In the genomic region with DNA sequence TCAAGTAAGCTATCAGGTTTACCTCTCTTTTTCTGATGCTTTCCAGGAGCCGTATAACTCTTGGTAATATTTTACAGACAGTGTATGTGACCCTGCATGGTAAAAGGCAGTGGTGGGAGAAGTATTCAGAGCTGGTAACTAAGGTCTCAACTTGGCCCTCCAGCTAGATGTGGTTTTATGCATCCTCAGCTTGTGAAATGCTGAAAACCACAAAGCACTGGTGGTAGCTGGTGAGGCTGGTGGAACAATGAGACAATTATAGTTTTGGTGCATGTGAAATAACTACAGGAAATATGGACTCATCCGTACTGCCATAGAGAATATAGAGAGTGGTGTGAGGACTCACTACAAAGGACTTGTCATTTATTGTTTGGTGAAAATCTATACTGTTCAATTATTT, we compare ENCODE assay signal across 18 cellular contexts.
DNase-seq lines count a peak whose midpoint lies in the region; ATAC-seq and TF ChIP-seq lines count a peak whose summit lies in the region.
"Had no signal": no experiment of that assay in that cellular context is flagged by ENCODE, and none has a peak within 500 bp of the region (broad histone marks: within the 10 kb centered on the region; RNA-seq: fewer than 3 reads in every experiment).

No MANE protein-coding gene starts in this region.

- no peaks in the 10 kb centered on the region for H3K27me3 Mint-ChIP-seq in CD4-positive, alpha-beta memory T cell
- no peaks in the 10 kb centered on the region for H3K27me3 Mint-ChIP-seq in activated T-helper 17 cell treated with anti-CD3 and anti-CD28 coated beads, Interleukin-2, amount 50 U/mL, for 72 hours
- H3K27me3 Mint-ChIP-seq: B cell; naive thymus-derived CD8-positive, alpha-beta T cell had no signal

- no peaks in the 10 kb centered on the region for H3K9me3 ChIP-seq in MM.1S (replicated peaks; ENCODE audit: insufficient read depth, low read length)
- no peaks in the 10 kb centered on the region for H3K9me3 ChIP-seq in CD4-positive, alpha-beta memory T cell (ENCODE audit: control insufficient read depth in 1 of 2, low read length in 2 of 2)
- H3K9me3 ChIP-seq: body of pancreas, SJSA1 had no signal

- peaks cover 0 to 14% (median 3%) of the 10 kb centered on the region in 8 donors for H3K9me3 Mint-ChIP-seq in CD4-positive, alpha-beta memory T cell
- H3K9me3 Mint-ChIP-seq in activated T-helper 17 cell treated with anti-CD3 and anti-CD28 coated beads, Interleukin-2, amount 50 U/mL, for 72 hours = peaks cover 8% of the 10 kb centered on the region

- ATAC-seq in GM18858 (IDR thresholded peaks at IDR 0.05; ENCODE audit: unreplicated experiment) = peak; percentile 40
- no peak for ATAC-seq in activated T-helper 17 cell treated with anti-CD3 and anti-CD28 coated beads, Interleukin-2, amount 50 U/mL, for 72 hours (replicated peaks)
- ATAC-seq: body of pancreas; left ventricle myocardium superior; naive thymus-derived CD8-positive, alpha-beta T cell had no signal

- intact Hi-C loops in CD4-positive, alpha-beta memory T cell (cut with micrococcal nuclease) = no loop called here

- no peaks in the 10 kb centered on the region for H3K36me3 Mint-ChIP-seq in CD4-positive, alpha-beta memory T cell
- no peaks in the 10 kb centered on the region for H3K36me3 Mint-ChIP-seq in activated T-helper 17 cell treated with anti-CD3 and anti-CD28 coated beads, Interleukin-2, amount 50 U/mL, for 72 hours (ENCODE audit: low read depth)
- H3K36me3 Mint-ChIP-seq: naive thymus-derived CD8-positive, alpha-beta T cell had no signal

- peak overlapping the region; percentile 17; the same call in 1 of the 2 replicates for H3K4me2 ChIP-seq in MM.1S (ENCODE audit: low read depth, low read length)

- H4K20me1 ChIP-seq in MM.1S (ENCODE audit: insufficient read depth, low read length) = no peaks in the 10 kb centered on the region

- no peak overlapping the region for H3K27ac ChIP-seq in MM.1S (ENCODE audit: low read length)
- H3K27ac ChIP-seq in CD4-positive, alpha-beta memory T cell (ENCODE audit: low read depth, low read length) = no peak overlapping the region
- H3K27ac ChIP-seq: body of pancreas, SJSA1 had no signal

- H3K4me1 ChIP-seq in MM.1S (ENCODE audit: low read length) = peaks cover 8% of the 10 kb centered on the region
- H3K4me1 ChIP-seq in CD4-positive, alpha-beta memory T cell (ENCODE audit: insufficient read depth, low read length) = no peaks in the 10 kb centered on the region
- H3K4me1 ChIP-seq: body of pancreas, SJSA1 had no signal

- CTCF ChIA-PET in CD4-positive, alpha-beta memory T cell (lab: Charles Lee; ENCODE audit: partially characterized antibody) = no interaction called here

- TF ChIP-seq CTCF in MM.1S (IDR thresholded peaks at IDR 0.05; ENCODE audit: low read length) (no peak), kidney epithelial cell (IDR thresholded peaks at IDR 0.05; ENCODE audit: insufficient read depth, low read length, poor library complexity, severe bottlenecking) (no peak)

- no peaks in the 10 kb centered on the region for H3K9me2 ChIP-seq in MM.1S (replicated peaks; ENCODE audit: insufficient read depth, low read length)

- no peaks in the 10 kb centered on the region for H3K4me1 Mint-ChIP-seq in CD4-positive, alpha-beta memory T cell
- H3K4me1 Mint-ChIP-seq in activated T-helper 17 cell treated with anti-CD3 and anti-CD28 coated beads, Interleukin-2, amount 50 U/mL, for 72 hours = no peaks in the 10 kb centered on the region
- H3K4me1 Mint-ChIP-seq: B cell; naive thymus-derived CD8-positive, alpha-beta T cell had no signal

- no peaks in the 10 kb centered on the region for H3F3A ChIP-seq in MM.1S (ENCODE audit: insufficient read depth, low read length)

- no peak overlapping the region for H3K4me3 Mint-ChIP-seq in CD4-positive, alpha-beta memory T cell
- H3K4me3 Mint-ChIP-seq in activated T-helper 17 cell treated with anti-CD3 and anti-CD28 coated beads, Interleukin-2, amount 50 U/mL, for 72 hours = no peak overlapping the region
- H3K4me3 Mint-ChIP-seq: B cell; naive thymus-derived CD8-positive, alpha-beta T cell had no signal

- H2AFZ ChIP-seq in MM.1S (ENCODE audit: low read length) = no peak overlapping the region

- H3K79me2 ChIP-seq in MM.1S (ENCODE audit: low read length) = no peaks in the 10 kb centered on the region

- peak; percentile 87 for DNase-seq in MM.1S
- DNase-seq in SKM-1 (lab: John Stamatoyannopoulos, UW; ENCODE audit: unreplicated experiment) = peak; percentile 21
- DNase-seq in kidney epithelial cell (ENCODE audit: low read depth) = peak; percentile 85
- DNase-seq in NCI-H510A treated with DMSO at 0.1 percent for 48 hours (lab: John Stamatoyannopoulos, UW) = no peak
- DNase-seq in CD4-positive, alpha-beta memory T cell = no peak
- DNase-seq in HCEC 1CT = no peak
- DNase-seq: activated effector memory CD4-positive, alpha-beta T cell treated with anti-CD3 and anti-CD28 coated beads, Interleukin-2, amount 50 U/mL, for 16 hours; body of pancreas; DMS79 treated with DMSO at 0.1 percent for 48 hours; hippocampal formation; left ventricle myocardium superior; naive thymus-derived CD8-positive, alpha-beta T cell; NCI-H1930; NCI-H69 had no signal

- H3K27ac Mint-ChIP-seq in CD4-positive, alpha-beta memory T cell = no peak overlapping the region
- no peak overlapping the region for H3K27ac Mint-ChIP-seq in activated T-helper 17 cell treated with anti-CD3 and anti-CD28 coated beads, Interleukin-2, amount 50 U/mL, for 72 hours
- H3K27ac Mint-ChIP-seq: B cell; naive thymus-derived CD8-positive, alpha-beta T cell had no signal

- H3K4me3 ChIP-seq in MM.1S (ENCODE audit: low read length) (no peak overlapping the region), kidney epithelial cell (ENCODE audit: low read depth, low read length) (no peak overlapping the region)
- no peak overlapping the region for H3K4me3 ChIP-seq in CD4-positive, alpha-beta memory T cell (ENCODE audit: low read length in 2 of 2)
- H3K4me3 ChIP-seq: body of pancreas, SJSA1 had no signal

- H3K36me3 ChIP-seq in MM.1S (replicated peaks; ENCODE audit: insufficient read depth, low read length) (no peaks in the 10 kb centered on the region), kidney epithelial cell (ENCODE audit: control insufficient read depth, insufficient read depth, low read length) (no peaks in the 10 kb centered on the region)
- H3K36me3 ChIP-seq in CD4-positive, alpha-beta memory T cell (ENCODE audit: insufficient read depth, low read length) = no peaks in the 10 kb centered on the region
- H3K36me3 ChIP-seq: SJSA1 had no signal

- no peak overlapping the region for H3K9ac ChIP-seq in MM.1S (ENCODE audit: low read length)

- POLR2A ChIA-PET in CD4-positive, alpha-beta memory T cell (lab: Charles Lee; ENCODE audit: partially characterized antibody) = no interaction called here

- H3K27me3 ChIP-seq in MM.1S (replicated peaks; ENCODE audit: insufficient read depth, low read length) (no peaks in the 10 kb centered on the region), kidney epithelial cell (ENCODE audit: control insufficient read depth, insufficient read depth, low read length) (no peaks in the 10 kb centered on the region)
- H3K27me3 ChIP-seq in CD4-positive, alpha-beta memory T cell (ENCODE audit: insufficient read depth, low read length) = no peaks in the 10 kb centered on the region
- H3K27me3 ChIP-seq: body of pancreas, SJSA1 had no signal

Comparison
In these comparisons a context has a peak if more than half of its experiments do, and no peak if none do; other contexts are left out.
1. DNase-seq: peak in MM.1S (single experiment), SKM-1 (single experiment) and kidney epithelial cell (single experiment); none in NCI-H510A treated with DMSO at 0.1 percent for 48 hours (single experiment), CD4-positive, alpha-beta memory T cell (0 of 5) and HCEC 1CT (single experiment).